In genomic region chr13:50140153-50140552, GRCh38 we compare ENCODE assay signal across 26 cellular contexts.
A peak's percentile ranks its signal among the peaks of the same experiment; 100 is the strongest.
DNase-seq lines count a peak whose midpoint lies in the region; ATAC-seq and TF ChIP-seq lines count a peak whose summit lies in the region.
"Had no signal": no experiment of that assay in that cellular context is flagged by ENCODE, and none has a peak within 500 bp of the region (broad histone marks: within the 10 kb centered on the region; RNA-seq: fewer than 3 reads in every experiment).

No MANE protein-coding gene starts in this region.

- H3K27ac ChIP-seq in HEK293 (ENCODE audit: extremely low read depth, low read depth, low read length) = no peak overlapping the region
- no peak overlapping the region for H3K27ac ChIP-seq in neural progenitor cell
- H3K27ac ChIP-seq: brain microvascular endothelial cell, WERI-Rb-1 had no signal

- H3K4me1 Mint-ChIP-seq in activated CD4-positive, alpha-beta T cell treated with anti-CD3 and anti-CD28 coated beads for 36 hours = peaks cover 10% of the 10 kb centered on the region
- H3K4me1 Mint-ChIP-seq in neural progenitor cell = peaks cover 35% of the 10 kb centered on the region

- no peak overlapping the region for H3K27ac Mint-ChIP-seq in activated CD4-positive, alpha-beta T cell treated with anti-CD3 and anti-CD28 coated beads for 36 hours
- no peak overlapping the region for H3K27ac Mint-ChIP-seq in neural progenitor cell
- H3K27ac Mint-ChIP-seq: CD8-positive, alpha-beta memory T cell; mesothelial cell of epicardium; naive thymus-derived CD4-positive, alpha-beta T cell; T-helper 2 cell treated with Interferon-gamma antibody and Interleukin-4, amounts not matched to agents 5 μg/mL and 100 μg/mL, for 36 hours had no signal

- no peak overlapping the region for H3K9ac ChIP-seq in neural progenitor cell

- H3K27me3 ChIP-seq in neural progenitor cell = peaks cover 25% of the 10 kb centered on the region
- H3K27me3 ChIP-seq: brain microvascular endothelial cell, uterus had no signal

- H3K4me3 ChIP-seq in HEK293 (ENCODE audit: low read depth, low read length) (no peak overlapping the region), neural progenitor cell (no peak overlapping the region)
- H3K4me3 ChIP-seq: uterus had no signal

- POLR2A ChIA-PET in activated CD4-positive, alpha-beta T cell treated with anti-CD3 and anti-CD28 coated beads for 36 hours (lab: Charles Lee) = no interaction called here
- POLR2A ChIA-PET in HEK293 (lab: Yijun Ruan, JAX) = no interaction called here

- no peak overlapping the region for H3K4me2 ChIP-seq in neural progenitor cell

- H3K4me3 Mint-ChIP-seq in activated CD4-positive, alpha-beta T cell treated with anti-CD3 and anti-CD28 coated beads for 36 hours = no peak overlapping the region
- peak overlapping the region; percentile 43 for H3K4me3 Mint-ChIP-seq in neural progenitor cell
- H3K4me3 Mint-ChIP-seq: CD8-positive, alpha-beta memory T cell; mesothelial cell of epicardium; naive thymus-derived CD4-positive, alpha-beta T cell; T-helper 2 cell treated with Interferon-gamma antibody and Interleukin-4, amounts not matched to agents 5 μg/mL and 100 μg/mL, for 36 hours had no signal

- CTCF ChIA-PET in activated CD4-positive, alpha-beta T cell treated with anti-CD3 and anti-CD28 coated beads for 36 hours (lab: Charles Lee) = no interaction called here
- CTCF ChIA-PET in HEK293 (lab: Yijun Ruan, JAX) = no interaction called here

- intact Hi-C loops in activated CD4-positive, alpha-beta T cell treated with anti-CD3 and anti-CD28 coated beads for 36 hours (cut with DNase I, micrococcal nuclease) = loop anchor here in 1 of 2 experiments (5.0 kb wide), 1 partner anchor 227 kb away; no protein-coding TSS in a partner anchor

- H3K9me3 ChIP-seq in HEK293 (ENCODE audit: control insufficient read depth, insufficient read depth, low read depth, low read length) (no peaks in the 10 kb centered on the region), neural progenitor cell (ENCODE audit: low read depth) (no peaks in the 10 kb centered on the region)
- H3K9me3 ChIP-seq: uterus had no signal

- no peak overlapping the region for H2AFZ ChIP-seq in neural progenitor cell (replicated peaks)

- no peaks in the 10 kb centered on the region for H3K36me3 ChIP-seq in HEK293 (ENCODE audit: control insufficient read depth in 2 of 2, insufficient read depth in 1 of 2, low read length in 2 of 2)
- H3K36me3 ChIP-seq in neural progenitor cell = no peaks in the 10 kb centered on the region
- H3K36me3 ChIP-seq: brain microvascular endothelial cell, uterus, WERI-Rb-1 had no signal

- no peaks in the 10 kb centered on the region for H3K36me3 Mint-ChIP-seq in activated CD4-positive, alpha-beta T cell treated with anti-CD3 and anti-CD28 coated beads for 36 hours (ENCODE audit: low read depth)
- H3K36me3 Mint-ChIP-seq in neural progenitor cell = no peaks in the 10 kb centered on the region
- H3K36me3 Mint-ChIP-seq: mesothelial cell of epicardium had no signal

- H3F3A ChIP-seq in neural progenitor cell (ENCODE audit: low read depth) = no peaks in the 10 kb centered on the region

- peak; percentile 84 for ATAC-seq in activated CD4-positive, alpha-beta T cell treated with anti-CD3 and anti-CD28 coated beads for 36 hours
- ATAC-seq in HG03196 (IDR thresholded peaks at IDR 0.05; ENCODE audit: unreplicated experiment) (no peak), HG02571 (IDR thresholded peaks at IDR 0.05; ENCODE audit: unreplicated experiment) (no peak)
- ATAC-seq: left ventricle myocardium superior; naive thymus-derived CD4-positive, alpha-beta T cell had no signal

- H3K9me3 Mint-ChIP-seq in activated CD4-positive, alpha-beta T cell treated with anti-CD3 and anti-CD28 coated beads for 36 hours (ENCODE audit: low read depth) = no peaks in the 10 kb centered on the region
- H3K9me3 Mint-ChIP-seq in neural progenitor cell = no peaks in the 10 kb centered on the region
- H3K9me3 Mint-ChIP-seq: CD8-positive, alpha-beta memory T cell; mesothelial cell of epicardium had no signal

- H3K4me1 ChIP-seq in HEK293 (ENCODE audit: control insufficient read depth, insufficient read depth, low read length) (no peaks in the 10 kb centered on the region), neural progenitor cell (peaks cover 17% of the 10 kb centered on the region)
- H3K4me1 ChIP-seq: uterus had no signal

- no peak for DNase-seq in activated CD4-positive, alpha-beta T cell treated with anti-CD3 and anti-CD28 coated beads for 36 hours
- DNase-seq in activated CD4-positive, alpha-beta T cell treated with anti-CD3 and anti-CD28 coated beads, Interleukin-2, amount 50 U/mL, for 1 hour = no peak
- DNase-seq in RPMI7951 (ENCODE audit: low read depth) = peak; percentile 21
- DNase-seq in neural progenitor cell (ENCODE audit: low spot score) = no peak
- DNase-seq in central memory CD4-positive, alpha-beta T cell = no peak
- DNase-seq: 8988T; activated CD4-positive, alpha-beta T cell treated with anti-CD3 and anti-CD28 coated beads, Interleukin-2, amount 50 U/mL, for 4 hours; amniotic stem cell; brain microvascular endothelial cell; CD8-positive, alpha-beta memory T cell; effector CD4-positive, alpha-beta T cell; glutamatergic neuron; left ventricle myocardium superior; MM.1S; naive thymus-derived CD4-positive, alpha-beta T cell; NCI-H1436; NCI-H82; SHP77; stimulated activated naive CD4-positive, alpha-beta T cell treated with Interleukin-2 at 50 U/mL for 16 hours; uterus; WERI-Rb-1 had no signal

- TF ChIP-seq CTCF in HEK293 (tag by site-specific recombination; IDR thresholded peaks at IDR 0.05) (no peak), neural progenitor cell (IDR thresholded peaks at IDR 0.05) (no peak)

- peaks cover 5% of the 10 kb centered on the region for H4K20me1 ChIP-seq in neural progenitor cell (ENCODE audit: low read depth)

- H3K27me3 Mint-ChIP-seq in activated CD4-positive, alpha-beta T cell treated with anti-CD3 and anti-CD28 coated beads for 36 hours = peaks cover 27% of the 10 kb centered on the region
- H3K27me3 Mint-ChIP-seq in neural progenitor cell (ENCODE audit: insufficient read depth, low read depth) = peaks cover 6% of the 10 kb centered on the region

- H3K79me2 ChIP-seq in neural progenitor cell (ENCODE audit: low read depth) = no peaks in the 10 kb centered on the region

TF ChIP-seq in HEK293, 187 proteins besides CTCF, POLR2A, EP300 and RAD21:
- TF ChIP-seq ZNF335 (tag by site-specific recombination; conservative IDR thresholded peaks at IDR 0.05) (peak; percentile 34; the same call in 1 of the 2 replicates), ZNF23 (tag by site-specific recombination; IDR thresholded peaks at IDR 0.05; ENCODE audit: borderline replicate concordance) (no peak), ZBTB17 (tag by site-specific recombination; IDR thresholded peaks at IDR 0.05) (no peak), ZNF221 (tag by site-specific recombination; IDR thresholded peaks at IDR 0.05; ENCODE audit: borderline replicate concordance) (no peak)
TF ChIP-seq in HEK293: peak in this region for 1.
